In the genomic region with DNA sequence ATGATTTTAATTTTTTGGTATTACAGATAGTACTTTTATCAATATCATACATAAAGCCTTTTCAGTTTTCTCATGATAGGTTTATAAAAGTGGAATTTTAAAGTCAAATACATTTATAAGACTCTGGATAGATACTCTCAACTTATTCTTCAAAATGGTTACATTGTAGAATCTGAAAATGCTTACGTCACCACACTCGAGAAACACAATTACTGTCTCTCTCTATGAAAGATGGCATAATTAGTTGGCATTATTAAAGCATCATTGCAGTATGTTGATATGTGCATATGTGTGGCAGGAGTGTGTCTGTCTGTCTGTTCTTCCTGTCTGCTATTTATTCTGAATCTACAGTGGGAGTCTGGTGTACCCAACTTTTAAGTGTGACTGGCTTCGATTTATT, we compare ENCODE assay signal across 37 cellular contexts.
DNase-seq lines count a peak whose midpoint lies in the region; ATAC-seq, FAIRE-seq and TF ChIP-seq lines count a peak whose summit lies in the region.
"Had no signal": no experiment of that assay in that cellular context is flagged by ENCODE, and none has a peak within 500 bp of the region (broad histone marks: within the 10 kb centered on the region; RNA-seq: fewer than 3 reads in every experiment).

No MANE protein-coding gene starts in this region.

- H2AFZ ChIP-seq in HepG2 (ENCODE audit: low read length) (no peak overlapping the region), PC-9 (peak overlapping the region; percentile 19; the same call in 1 of the 2 replicates)

- no peak overlapping the region for H3K4me3 Mint-ChIP-seq in activated naive CD4-positive, alpha-beta T cell treated with anti-CD3 and anti-CD28 coated beads for 36 hours
- H3K4me3 Mint-ChIP-seq: B cell; CD14-positive monocyte; CD4-positive, alpha-beta memory T cell; CD4-positive, alpha-beta T cell; CD4-positive, CD25-positive, alpha-beta regulatory T cell; CD8-positive, alpha-beta memory T cell; CD8-positive, alpha-beta T cell had no signal

- no peak for TF ChIP-seq EP300 in HepG2 (IDR thresholded peaks at IDR 0.05; ENCODE audit: low read depth in 2 of 2, low read length in 2 of 2)
- TF ChIP-seq EP300 in HepG2 (CRISPR knock-in tag; IDR thresholded peaks at IDR 0.05; ENCODE audit: borderline replicate concordance), result no peak

- no TSS peak for BruUV-seq in HepG2 (replicated peaks; lab: Mats Ljungman, UMichigan)
- BruUV-seq in PC-9 (replicated peaks; lab: Mats Ljungman, UMichigan), result no TSS peak

- 7% methylated on average over 3 of the region's 3 CpGs for WGBS in HepG2 (ENCODE audit: low lambda C conversion rate)
- 60% methylated on average over 3 of the region's 3 CpGs for WGBS in right lobe of liver (ENCODE audit: insufficient coverage, low coverage, low lambda C conversion rate, missing lambda C conversion rate)
- WGBS in adrenal gland, 4 donors, result 65 to 72% (median 67%) methylated on average over 3 of the region's 3 CpGs

- intact Hi-C loops in HepG2 (cut with micrococcal nuclease; ENCODE audit: unreplicated experiment) (no loop called here), right lobe of liver (cut with DNase I) (no loop called here), PC-9 (cut with micrococcal nuclease; ENCODE audit: unreplicated experiment) (no loop called here), adrenal gland (cut with DNase I) (no loop called here)
- intact Hi-C loops in activated naive CD4-positive, alpha-beta T cell treated with anti-CD3 and anti-CD28 coated beads for 36 hours (cut with micrococcal nuclease), result no loop called here

- FAIRE-seq in HepG2 (lab: Jason Lieb, UNC) (no peak), frontal cortex (lab: Jason Lieb, UNC) (peak; percentile 33), urothelium cell line (lab: Jason Lieb, UNC) (peak; percentile 89)
- FAIRE-seq: A204.1, A549, D721Med had no signal

- H3K9me3 ChIP-seq in HepG2 (ENCODE audit: low read length) (no peaks in the 10 kb centered on the region), right lobe of liver (no peaks in the 10 kb centered on the region), PC-9 (ENCODE audit: insufficient read depth, low read depth) (no peaks in the 10 kb centered on the region), adrenal gland (replicated peaks in 1 of 3) (no peaks in the 10 kb centered on the region)
- H3K9me3 ChIP-seq: A549; BE2C; BLaER1; BLaER1 treated with 17β-estradiol and CSF1 and Interleukin-3, amounts not matched to agents 10 nM and 100 nM; Caco-2 had no signal

- H3K27me3 ChIP-seq in HepG2 (ENCODE audit: control insufficient read depth in 1 of 2, insufficient read depth in 2 of 2, low read length in 2 of 2) (peaks cover 0 to 5% of the 10 kb centered on the region in 2 experiments; a peak in 1 of 5 replicates), right lobe of liver (no peaks in the 10 kb centered on the region), PC-9 (ENCODE audit: insufficient read depth, low read depth) (peaks cover 3% of the 10 kb centered on the region; the same call in 1 of the 2 replicates), adrenal gland (peaks cover 10% of the 10 kb centered on the region)
- H3K27me3 ChIP-seq: BLaER1; BLaER1 treated with 17β-estradiol and CSF1 and Interleukin-3, amounts not matched to agents 10 nM and 100 nM had no signal

- H3K4me2 ChIP-seq in HepG2 (ENCODE audit: low read depth, low read length) (no peak overlapping the region), PC-9 (no peak overlapping the region)
- H3K4me2 ChIP-seq: A549; BLaER1; BLaER1 treated with 17β-estradiol and CSF1 and Interleukin-3, amounts not matched to agents 10 nM and 100 nM had no signal

- TF ChIP-seq POLR2A in HepG2 (IDR thresholded peaks at IDR 0.05; ENCODE audit: insufficient read depth in 1 of 2, low read depth in 2 of 2, low read length in 2 of 2), result no peak
- TF ChIP-seq POLR2A in right lobe of liver (IDR thresholded peaks at IDR 0.05), result no peak
- no peak for TF ChIP-seq POLR2A in adrenal gland (IDR thresholded peaks at IDR 0.05)

- DNase-seq in HepG2 (ENCODE audit: low spot score), result no peak
- DNase-seq in right lobe of liver, result no peak
- no peak for DNase-seq in PC-9
- no peak for DNase-seq in frontal cortex (ENCODE audit: low spot score in 2 of 2)
- DNase-seq in urothelium cell line (ENCODE audit: low spot score), result no peak
- no peak for DNase-seq in adrenal gland
- no peak for DNase-seq in activated naive CD4-positive, alpha-beta T cell treated with anti-CD3 and anti-CD28 coated beads for 36 hours
- DNase-seq in NCI-H1694 treated with DMSO at 0.1 percent for 48 hours (lab: John Stamatoyannopoulos, UW), result no peak
- DNase-seq: 8988T; ACHN; AML-193; BE2C; C1 segment of cervical spinal cord; Caco-2; Calu3; CD4-positive, alpha-beta memory T cell; CD4-positive, alpha-beta T cell; CD4-positive, CD25-positive, alpha-beta regulatory T cell; CD8-positive, alpha-beta memory T cell; CD8-positive, alpha-beta T cell; COR-L47; DMS 273 treated with DMSO at 0.1 percent for 48 hours; DMS153; DMS53; DMS79; DMS79 treated with DMSO at 0.1 percent for 48 hours; DND-41; EL had no signal

- no peak overlapping the region for H3K4me3 ChIP-seq in HepG2 (replicated peaks in 1 of 3; ENCODE audit: insufficient read depth in 1 of 3, low read depth in 2 of 3, low read length in 3 of 3)
- H3K4me3 ChIP-seq in right lobe of liver, result no peak overlapping the region
- H3K4me3 ChIP-seq in PC-9, result no peak overlapping the region
- no peak overlapping the region for H3K4me3 ChIP-seq in adrenal gland
- H3K4me3 ChIP-seq: A549; BLaER1; BLaER1 treated with 17β-estradiol and CSF1 and Interleukin-3, amounts not matched to agents 10 nM and 100 nM had no signal

- no peak overlapping the region for H3K27ac Mint-ChIP-seq in activated naive CD4-positive, alpha-beta T cell treated with anti-CD3 and anti-CD28 coated beads for 36 hours
- H3K27ac Mint-ChIP-seq: B cell; CD14-positive monocyte; CD4-positive, alpha-beta memory T cell; CD4-positive, alpha-beta T cell; CD4-positive, CD25-positive, alpha-beta regulatory T cell; CD8-positive, alpha-beta memory T cell; CD8-positive, alpha-beta T cell had no signal

- H3K79me2 ChIP-seq in HepG2 (ENCODE audit: insufficient read depth, low read length), result no peaks in the 10 kb centered on the region
- no peaks in the 10 kb centered on the region for H3K79me2 ChIP-seq in PC-9 (ENCODE audit: low read depth)

- no peak overlapping the region for H3K9ac ChIP-seq in HepG2 (ENCODE audit: insufficient read depth, low read depth, low read length)
- H3K9ac ChIP-seq: BLaER1; BLaER1 treated with 17β-estradiol and CSF1 and Interleukin-3, amounts not matched to agents 10 nM and 100 nM had no signal

- TF ChIP-seq CTCF in HepG2 (CRISPR knock-in tag; IDR thresholded peaks at IDR 0.05), result no peak
- no peak for TF ChIP-seq CTCF in right lobe of liver (IDR thresholded peaks at IDR 0.05)
- TF ChIP-seq CTCF in PC-9 (conservative IDR thresholded peaks at IDR 0.05), result no peak
- no peak for TF ChIP-seq CTCF in adrenal gland (IDR thresholded peaks at IDR 0.05)

- H3K4me1 Mint-ChIP-seq in activated naive CD4-positive, alpha-beta T cell treated with anti-CD3 and anti-CD28 coated beads for 36 hours (ENCODE audit: low read depth), result no peaks in the 10 kb centered on the region
- H3K4me1 Mint-ChIP-seq: B cell; CD14-positive monocyte; CD4-positive, alpha-beta memory T cell; CD8-positive, alpha-beta memory T cell had no signal

- H3F3A ChIP-seq in PC-9 (ENCODE audit: insufficient read depth, low read depth), result no peaks in the 10 kb centered on the region

- H3K27ac ChIP-seq in HepG2 (ENCODE audit: extremely low read length, insufficient read depth, low read length), result no peak overlapping the region
- H3K27ac ChIP-seq in right lobe of liver, result no peak overlapping the region
- no peak overlapping the region for H3K27ac ChIP-seq in PC-9
- no peak overlapping the region for H3K27ac ChIP-seq in adrenal gland
- H3K27ac ChIP-seq: 22Rv1; A549; BLaER1; BLaER1 treated with 17β-estradiol and CSF1 and Interleukin-3, amounts not matched to agents 10 nM and 100 nM; C4-2B had no signal

- H4K20me1 ChIP-seq in HepG2 (ENCODE audit: insufficient read depth, low read length), result no peaks in the 10 kb centered on the region
- no peaks in the 10 kb centered on the region for H4K20me1 ChIP-seq in PC-9 (ENCODE audit: insufficient read depth)
- H4K20me1 ChIP-seq: BLaER1; BLaER1 treated with 17β-estradiol and CSF1 and Interleukin-3, amounts not matched to agents 10 nM and 100 nM had no signal

- H3K4me1 ChIP-seq in HepG2 (ENCODE audit: insufficient read depth, low read length), result no peaks in the 10 kb centered on the region
- no peaks in the 10 kb centered on the region for H3K4me1 ChIP-seq in right lobe of liver
- H3K4me1 ChIP-seq in PC-9 (replicated peaks; ENCODE audit: insufficient read depth), result no peaks in the 10 kb centered on the region
- H3K4me1 ChIP-seq in adrenal gland (replicated peaks in 1 of 2), result no peaks in the 10 kb centered on the region
- H3K4me1 ChIP-seq: A549; BE2C; BLaER1; BLaER1 treated with 17β-estradiol and CSF1 and Interleukin-3, amounts not matched to agents 10 nM and 100 nM; Caco-2 had no signal

- in situ Hi-C loops in HepG2 (cut with HindIII; ENCODE audit: extremely low pct_ligation_motif_present, low pct_unique_long_range_greater_than_20kb), result no loop called here

- no peaks in the 10 kb centered on the region for H3K9me3 Mint-ChIP-seq in activated naive CD4-positive, alpha-beta T cell treated with anti-CD3 and anti-CD28 coated beads for 36 hours
- H3K9me3 Mint-ChIP-seq: CD14-positive monocyte; CD4-positive, alpha-beta memory T cell; CD4-positive, alpha-beta T cell; CD8-positive, alpha-beta memory T cell; CD8-positive, alpha-beta T cell had no signal

- no peaks in the 10 kb centered on the region for H3K36me3 ChIP-seq in HepG2 (replicated peaks in 1 of 2; ENCODE audit: control insufficient read depth in 1 of 2, insufficient read depth in 2 of 2, low read length in 2 of 2)
- no peaks in the 10 kb centered on the region for H3K36me3 ChIP-seq in right lobe of liver
- H3K36me3 ChIP-seq in PC-9 (ENCODE audit: low read depth), result no peaks in the 10 kb centered on the region
- H3K36me3 ChIP-seq in adrenal gland (replicated peaks in 1 of 2), result no peaks in the 10 kb centered on the region
- H3K36me3 ChIP-seq: BE2C; BLaER1; BLaER1 treated with 17β-estradiol and CSF1 and Interleukin-3, amounts not matched to agents 10 nM and 100 nM had no signal

- peaks cover 12% of the 10 kb centered on the region for H3K27me3 Mint-ChIP-seq in activated naive CD4-positive, alpha-beta T cell treated with anti-CD3 and anti-CD28 coated beads for 36 hours (ENCODE audit: low read depth)

- no peaks in the 10 kb centered on the region for H3K36me3 Mint-ChIP-seq in activated naive CD4-positive, alpha-beta T cell treated with anti-CD3 and anti-CD28 coated beads for 36 hours (ENCODE audit: low read depth)
- H3K36me3 Mint-ChIP-seq: CD14-positive monocyte; CD4-positive, alpha-beta memory T cell; CD4-positive, CD25-positive, alpha-beta regulatory T cell; CD8-positive, alpha-beta memory T cell; CD8-positive, alpha-beta T cell had no signal

- no peaks in the 10 kb centered on the region for H3K9me2 ChIP-seq in PC-9 (ENCODE audit: insufficient read depth)

- ATAC-seq in HepG2 (no peak), right lobe of liver (no peak)
- ATAC-seq: A549; CD8-positive, alpha-beta T cell had no signal

- no peak for TF ChIP-seq RAD21 in HepG2 (CRISPR knock-in tag; IDR thresholded peaks at IDR 0.05)

- CTCF ChIA-PET in HepG2 (lab: Yijun Ruan, JAX; ENCODE audit: low intra/inter-chr PET ratio, low total read pairs) (no interaction called here), PC-9 (lab: Charles Lee) (no interaction called here)
- CTCF ChIA-PET in activated naive CD4-positive, alpha-beta T cell treated with anti-CD3 and anti-CD28 coated beads for 36 hours (lab: Charles Lee), result no interaction called here

- POLR2A ChIA-PET in HepG2 (lab: Yijun Ruan, JAX) (no interaction called here), PC-9 (lab: Charles Lee; ENCODE audit: unreplicated experiment) (no interaction called here)
